10 cellular contexts compared by ENCODE assay signal in genomic region chr12:32051511-32052299, GRCh38. TPM values are rescaled to one million over a fixed set of nuclear protein-coding genes. Genes with fewer than 3 reads are reported as not detected.
DNase-seq lines count a peak whose midpoint lies in the region; ATAC-seq, FAIRE-seq and TF ChIP-seq lines count a peak whose summit lies in the region.
"Had no signal": no experiment of that assay in that cellular context is flagged by ENCODE, and none has a peak within 500 bp of the region (broad histone marks: within the 10 kb centered on the region; RNA-seq: fewer than 3 reads in every experiment).

No MANE protein-coding gene starts in this region.

- WGBS in heart left ventricle, 4 donors = 47 to 55% (median 52%) methylated on average over 7 of the region's 7 CpGs

- FAIRE-seq in urothelium cell line (lab: Jason Lieb, UNC) = no peak

- no peak overlapping the region for H3K4me3 ChIP-seq in heart left ventricle

- no peak for TF ChIP-seq POLR2A in heart left ventricle (IDR thresholded peaks at IDR 0.05)

- ATAC-seq in heart left ventricle (peak; percentile 79 to 95 (median 86)), Right ventricle myocardium inferior (no peak), foreskin keratinocyte (peak; percentile 97), GM21423 (IDR thresholded peaks at IDR 0.05; ENCODE audit: unreplicated experiment) (no peak)

- peaks cover 0 to 14% (median 0%) of the 10 kb centered on the region in 12 donors for H3K4me1 ChIP-seq in heart left ventricle
- peaks cover 3% of the 10 kb centered on the region for H3K4me1 ChIP-seq in foreskin keratinocyte

- in situ Hi-C loops in GM13977 (cut with MboI; ENCODE audit: low pct_unique_long_range_greater_than_20kb, low sequenced_read_pairs, unreplicated experiment) = loop anchor here (25.0 kb wide), 2 partner anchors 261 to 389 kb away; partner anchors contain the start of gene ETFBKMT

- peaks cover 0 to 10% (median 0%) of the 10 kb centered on the region in 12 donors for H3K9me3 ChIP-seq in heart left ventricle

- H3K27ac ChIP-seq in heart left ventricle (peak overlapping the region in 1 of 12 donors; percentile 19), foreskin keratinocyte (no peak overlapping the region)

- intact Hi-C loops in heart left ventricle (cut with DNase I) = no loop called here
- intact Hi-C loops in Right ventricle myocardium inferior (cut with DNase I) = loop anchor here (10.0 kb wide), 1 partner anchor 367 kb away; no protein-coding TSS in a partner anchor

- H3K27me3 ChIP-seq in heart left ventricle (no peaks in the 10 kb centered on the region), foreskin keratinocyte (no peaks in the 10 kb centered on the region)

- no peaks in the 10 kb centered on the region for H3K36me3 ChIP-seq in heart left ventricle

- DNase-seq in heart left ventricle (no peak), Right ventricle myocardium inferior (ENCODE audit: missing footprints) (no peak), SIG-M5 (lab: John Stamatoyannopoulos, UW) (peak; percentile 55), foreskin keratinocyte (peak; percentile 89 to 96), urothelium cell line (ENCODE audit: low spot score) (peak; percentile 21), GM13977 (ENCODE audit: low spot score) (no peak)
- DNase-seq in stimulated activated CD4-positive, alpha-beta T cell treated with anti-CD3 and anti-CD28 coated beads, Interleukin-4, amount 100 ng/mL, for 4 hours = no peak
- DNase-seq: cortex of kidney, retina had no signal

- TF ChIP-seq CTCF in heart left ventricle (IDR thresholded peaks at IDR 0.05) (no peak), foreskin keratinocyte (conservative IDR thresholded peaks at IDR 0.05) (no peak), GM13977 (IDR thresholded peaks at IDR 0.05; ENCODE audit: extremely low read depth, insufficient read depth, missing control alignments) (no peak)

RNA-seq across cellular contexts. Expression of gene BICD1, which starts 54.9 kb away (rescaled TPM):
- total RNA-seq in heart left ventricle = 10 to 100 TPM in 4 of 9 donors, 1 to 10 TPM in 5; 2.1 to 16.3 (median 8.9) TPM
- 1 to 10 TPM; 3.8 to 5.7 TPM for polyA plus RNA-seq in heart left ventricle
- total RNA-seq in Right ventricle myocardium inferior = 4.2 TPM
- total RNA-seq in foreskin keratinocyte = 11.4 and 13.3 TPM in 2 replicates
- 5.2 and 5.8 TPM in 2 replicates for polyA plus RNA-seq in foreskin keratinocyte

Comparison
In these comparisons a context has a peak if more than half of its experiments do, and no peak if none do; other contexts are left out.
1. ATAC-seq: peak in heart left ventricle (4 of 4) and foreskin keratinocyte (single experiment); none in Right ventricle myocardium inferior (single experiment) and GM21423 (single experiment).
2. DNase-seq: peak in SIG-M5 (single experiment), foreskin keratinocyte (2 of 2) and urothelium cell line (single experiment); none in heart left ventricle (0 of 5), Right ventricle myocardium inferior (single experiment), GM13977 (single experiment) and stimulated activated CD4-positive, alpha-beta T cell treated with anti-CD3 and anti-CD28 coated beads, Interleukin-4, amount 100 ng/mL, for 4 hours (0 of 2).